Comparison of ENCODE assay signal across 8 cellular contexts in genomic region chr12:6767301-6767591, GRCh38. TPM values are rescaled to one million over a fixed set of nuclear protein-coding genes. Genes with fewer than 3 reads are reported as not detected.
DNase-seq lines count a peak whose midpoint lies in the region; ATAC-seq, FAIRE-seq and TF ChIP-seq lines count a peak whose summit lies in the region.

No MANE protein-coding gene starts in this region.

- 0 out of 2 replicates have a peak, but pooled peaks cover 6% of the 10 kb centered on the region for H4K20me1 ChIP-seq in HepG2 (ENCODE audit: insufficient read depth, low read length)

- H3K27ac ChIP-seq in angular gyrus (ENCODE audit: low read depth, low read length) (peak overlapping the region; percentile 72), HepG2 (ENCODE audit: extremely low read length, insufficient read depth, low read length) (peak overlapping the region; percentile 88), tibial nerve (peak overlapping the region; percentile 90 to 96 (median 95))

- peak overlapping the region; percentile 85 for H3K4me3 Mint-ChIP-seq in activated T-cell treated with anti-CD3 and anti-CD28 coated beads, Interleukin-2, amount 50 U/mL, for 24 hours

- BruUV-seq in HepG2 (replicated peaks; lab: Mats Ljungman, UMichigan), result no TSS peak

- no peak for TF ChIP-seq EP300 in HepG2 (IDR thresholded peaks at IDR 0.05; ENCODE audit: low read depth in 2 of 2, low read length in 2 of 2)
- no peak for TF ChIP-seq EP300 in HepG2 (CRISPR knock-in tag; IDR thresholded peaks at IDR 0.05; ENCODE audit: borderline replicate concordance)
- TF ChIP-seq EP300 in tibial nerve (IDR thresholded peaks at IDR 0.05), result no peak

- POLR2A ChIA-PET in HepG2 (lab: Yijun Ruan, JAX), result interaction anchor here (0.5 to 8.3 kb wide), 9 partner anchors 9 to 222 kb away, joined by 3 to 162 read pairs (median 19); partner anchors contain the start of genes CDCA3, COPS7A, MLF2 and P3H3

- H3K27ac Mint-ChIP-seq in activated T-cell treated with anti-CD3 and anti-CD28 coated beads, Interleukin-2, amount 50 U/mL, for 24 hours, result peak overlapping the region; percentile 74

- DNase-seq in activated T-cell treated with anti-CD3 and anti-CD28 coated beads, Interleukin-2, amount 50 U/mL, for 24 hours, result no peak
- DNase-seq in activated T-cell treated with anti-CD3 and anti-CD28 coated beads, Interleukin-2, amount 50 U/mL, for 1 hour, result no peak
- DNase-seq in HepG2 (ENCODE audit: low spot score) (no peak), tibial nerve (ENCODE audit: low spot score in 2 of 2) (no peak), cerebellar cortex (ENCODE audit: low spot score) (no peak)
- DNase-seq in stimulated activated CD4-positive, alpha-beta T cell treated with anti-CD3 and anti-CD28 coated beads, Interleukin-1b, Interleukin-23, amount 100 ng/mL, for 48 hours, result no peak

- in situ Hi-C loops in HepG2 (cut with HindIII; ENCODE audit: extremely low pct_ligation_motif_present, low pct_unique_long_range_greater_than_20kb), result no loop called here

- TF ChIP-seq POLR2A in HepG2 (IDR thresholded peaks at IDR 0.05; ENCODE audit: insufficient read depth in 1 of 2, low read depth in 2 of 2, low read length in 2 of 2) (no peak), tibial nerve (IDR thresholded peaks at IDR 0.05) (no peak)

- TF ChIP-seq CTCF in HepG2 (CRISPR knock-in tag; IDR thresholded peaks at IDR 0.05), result no peak
- TF ChIP-seq CTCF in tibial nerve (IDR thresholded peaks at IDR 0.05), result no peak

- no peaks in the 10 kb centered on the region for H3K9me3 ChIP-seq in HepG2 (ENCODE audit: low read length)
- H3K9me3 ChIP-seq in tibial nerve, result no peaks in the 10 kb centered on the region

- H3K9me3 Mint-ChIP-seq in activated T-cell treated with anti-CD3 and anti-CD28 coated beads, Interleukin-2, amount 50 U/mL, for 24 hours, result no peaks in the 10 kb centered on the region

- peaks cover 20% of the 10 kb centered on the region for H3K79me2 ChIP-seq in HepG2 (ENCODE audit: insufficient read depth, low read length)

- CTCF ChIA-PET in HepG2 (lab: Yijun Ruan, JAX; ENCODE audit: low intra/inter-chr PET ratio, low total read pairs), result interaction anchor here (1.2 to 2.3 kb wide), 2 partner anchors 12 to 14 kb away, joined by 4 to 13 read pairs; partner anchors contain the start of gene MLF2

- H3K9ac ChIP-seq in HepG2 (ENCODE audit: insufficient read depth, low read depth, low read length), result peak overlapping the region; percentile 90

- H3K4me1 ChIP-seq in HepG2 (ENCODE audit: insufficient read depth, low read length) (peaks cover 74% of the 10 kb centered on the region), tibial nerve (peaks cover 3 to 78% (median 43%) of the 10 kb centered on the region in 4 donors)

- H3K4me3 ChIP-seq in HepG2 (replicated peaks in 1 of 3; ENCODE audit: insufficient read depth in 1 of 3, low read depth in 2 of 3, low read length in 3 of 3) (peak overlapping the region; percentile 81 to 91 (median 86)), tibial nerve (peak overlapping the region; percentile 72 to 84 (median 78))

- H3K27me3 ChIP-seq in HepG2 (ENCODE audit: control insufficient read depth in 1 of 2, insufficient read depth in 2 of 2, low read length in 2 of 2), result no peaks in the 10 kb centered on the region
- no peaks in the 10 kb centered on the region for H3K27me3 ChIP-seq in tibial nerve

- no peak for FAIRE-seq in HepG2 (lab: Jason Lieb, UNC)

- H3K36me3 ChIP-seq in HepG2 (replicated peaks in 1 of 2; ENCODE audit: control insufficient read depth in 1 of 2, insufficient read depth in 2 of 2, low read length in 2 of 2) (peaks cover 0 to 11% of the 10 kb centered on the region in 2 experiments; a peak in 1 of 5 replicates), tibial nerve (peaks cover 0 to 28% (median 0%) of the 10 kb centered on the region in 3 donors)

- intact Hi-C loops in HepG2 (cut with micrococcal nuclease; ENCODE audit: unreplicated experiment), result no loop called here

- peaks cover 48% of the 10 kb centered on the region for H3K27me3 Mint-ChIP-seq in activated T-cell treated with anti-CD3 and anti-CD28 coated beads, Interleukin-2, amount 50 U/mL, for 24 hours

- H3K36me3 Mint-ChIP-seq in activated T-cell treated with anti-CD3 and anti-CD28 coated beads, Interleukin-2, amount 50 U/mL, for 24 hours (ENCODE audit: low read depth), result peaks cover 21% of the 10 kb centered on the region

- H3K4me1 Mint-ChIP-seq in activated T-cell treated with anti-CD3 and anti-CD28 coated beads, Interleukin-2, amount 50 U/mL, for 24 hours (ENCODE audit: low read depth), result peaks cover 59% of the 10 kb centered on the region

- no peak for TF ChIP-seq RAD21 in HepG2 (CRISPR knock-in tag; IDR thresholded peaks at IDR 0.05)

- H2AFZ ChIP-seq in HepG2 (ENCODE audit: low read length), result no peak overlapping the region

- WGBS in HepG2 (ENCODE audit: low lambda C conversion rate), result 0% methylated on average over 17 of the region's 17 CpGs
- 1 to 2% methylated on average over 17 of the region's 17 CpGs for WGBS in tibial nerve, 2 donors

- no peak for ATAC-seq in HepG2
- no peak for ATAC-seq in HG03457 (IDR thresholded peaks at IDR 0.05; ENCODE audit: unreplicated experiment)

- peak overlapping the region; percentile 93 for H3K4me2 ChIP-seq in HepG2 (ENCODE audit: low read depth, low read length)

RNA-seq across cellular contexts. Expression of gene PTMS, which starts 1.1 kb away (rescaled TPM):
- total RNA-seq in HepG2 (2016; rRNA removed; fragmentation: Illumina TruSeq; extraction: Trizol) (40.5 and 42.1 TPM in 2 replicates), tibial nerve (100 to 1,000 TPM; 112 to 225 (median 174) TPM)
- total RNA-seq in HepG2 (2016; cell fraction: cytosol; rRNA removed; fragmentation: Illumina TruSeq; extraction: Trizol; ENCODE audit: low read depth), result 20.4 and 25.8 TPM in 2 replicates
- 34.7 and 40.6 TPM in 2 replicates for total RNA-seq in HepG2 (2016; cell fraction: insoluble cytoplasmic fraction; rRNA removed; fragmentation: Illumina TruSeq; extraction: Trizol)
- total RNA-seq in HepG2 (2016; cell fraction: membrane; rRNA removed; fragmentation: Illumina TruSeq; extraction: Trizol), result 33.5 and 39.4 TPM in 2 replicates
- total RNA-seq in HepG2 (2016; cell fraction: nucleus; rRNA removed; fragmentation: Illumina TruSeq; extraction: Trizol), result 24.6 and 26.7 TPM in 2 replicates
- polyA plus RNA-seq in HepG2 (2011; rRNA removed), result 79.1 and 82.4 TPM in 2 replicates
- 82.7 and 86.9 TPM in 2 replicates for polyA plus RNA-seq in HepG2 (2011; cell fraction: cytosol; rRNA removed)
- polyA plus RNA-seq in HepG2 (2011; cell fraction: nucleus; rRNA removed), result 107 and 116 TPM in 2 replicates
- 128 and 237 TPM in 2 replicates for polyA plus RNA-seq in HepG2 (2012)
- 96.6 and 97.7 TPM in 2 replicates for polyA plus RNA-seq in HepG2 (2016; cell fraction: cytosol; fragmentation: Illumina TruSeq; extraction: Trizol; ENCODE audit: low read depth)
- 162 and 207 TPM in 2 replicates for polyA plus RNA-seq in HepG2 (2016; cell fraction: insoluble cytoplasmic fraction; fragmentation: Illumina TruSeq; extraction: Trizol; ENCODE audit: low read depth)
- polyA plus RNA-seq in HepG2 (2016; cell fraction: membrane; fragmentation: Illumina TruSeq; extraction: Trizol; ENCODE audit: low read depth), result 140 and 143 TPM in 2 replicates
- polyA plus RNA-seq in HepG2 (2016; cell fraction: nucleus; fragmentation: Illumina TruSeq; extraction: Trizol; ENCODE audit: insufficient read depth, low read depth), result 169 and 175 TPM in 2 replicates
- polyA minus RNA-seq in HepG2 (2011; rRNA and poly(A)+ RNA removed; ENCODE audit: low replicate concordance), result 46.9 and 158 TPM in 2 replicates
- 19.3 and 21.6 TPM in 2 replicates for polyA minus RNA-seq in HepG2 (2011; cell fraction: cytosol; rRNA and poly(A)+ RNA removed)
- polyA minus RNA-seq in HepG2 (2011; cell fraction: nucleus; rRNA and poly(A)+ RNA removed), result 8.1 and 13.0 TPM in 2 replicates

RNA-seq across cellular contexts. Expression of gene LAG3, which starts 5.1 kb away (rescaled TPM):
- total RNA-seq in HepG2 (2016; rRNA removed; fragmentation: Illumina TruSeq; extraction: Trizol), result 0.11 TPM in 1 of 2 replicates, not detected in the other
- not detected in 2 replicates for total RNA-seq in HepG2 (2016; cell fraction: cytosol; rRNA removed; fragmentation: Illumina TruSeq; extraction: Trizol; ENCODE audit: low read depth)
- total RNA-seq in HepG2 (2016; cell fraction: insoluble cytoplasmic fraction; rRNA removed; fragmentation: Illumina TruSeq; extraction: Trizol), result 0.11 TPM in 1 of 2 replicates, not detected in the other
- total RNA-seq in HepG2 (2016; cell fraction: membrane; rRNA removed; fragmentation: Illumina TruSeq; extraction: Trizol), result 0.07 TPM in 1 of 2 replicates, not detected in the other
- 0.31 TPM in 1 of 2 replicates, not detected in the other for total RNA-seq in HepG2 (2016; cell fraction: nucleus; rRNA removed; fragmentation: Illumina TruSeq; extraction: Trizol)
- 0.26 and 0.51 TPM in 2 replicates for polyA plus RNA-seq in HepG2 (2011; rRNA removed)
- polyA plus RNA-seq in HepG2 (2011; cell fraction: cytosol; rRNA removed), result 0.08 and 0.15 TPM in 2 replicates
- 3.5 and 3.6 TPM in 2 replicates for polyA plus RNA-seq in HepG2 (2011; cell fraction: nucleus; rRNA removed)
- polyA plus RNA-seq in HepG2 (2012), result 0.95 and 1.0 TPM in 2 replicates
- not detected in 2 replicates for polyA plus RNA-seq in HepG2 (2016; cell fraction: cytosol; fragmentation: Illumina TruSeq; extraction: Trizol; ENCODE audit: low read depth)
- polyA plus RNA-seq in HepG2 (2016; cell fraction: insoluble cytoplasmic fraction; fragmentation: Illumina TruSeq; extraction: Trizol; ENCODE audit: low read depth), result not detected in 2 replicates
- polyA plus RNA-seq in HepG2 (2016; cell fraction: membrane; fragmentation: Illumina TruSeq; extraction: Trizol; ENCODE audit: low read depth), result 0.11 TPM in 1 of 2 replicates, not detected in the other
- 1.3 and 2.2 TPM in 2 replicates for polyA plus RNA-seq in HepG2 (2016; cell fraction: nucleus; fragmentation: Illumina TruSeq; extraction: Trizol; ENCODE audit: insufficient read depth, low read depth)
- 0.08 and 0.54 TPM in 2 replicates for polyA minus RNA-seq in HepG2 (2011; rRNA and poly(A)+ RNA removed; ENCODE audit: low replicate concordance)
- not detected in 2 replicates for polyA minus RNA-seq in HepG2 (2011; cell fraction: cytosol; rRNA and poly(A)+ RNA removed)
- polyA minus RNA-seq in HepG2 (2011; cell fraction: nucleus; rRNA and poly(A)+ RNA removed), result 0.90 and 2.0 TPM in 2 replicates
- 1 to 10 TPM; 1.2 to 4.0 (median 2.9) TPM for total RNA-seq in tibial nerve

RNA-seq across cellular contexts. Expression of gene MLF2, which starts 14.3 kb away (rescaled TPM):
- total RNA-seq in HepG2 (2016; rRNA removed; fragmentation: Illumina TruSeq; extraction: Trizol) (88.1 and 95.8 TPM in 2 replicates), tibial nerve (100 to 1,000 TPM; 103 to 205 (median 133) TPM)
- total RNA-seq in HepG2 (2016; cell fraction: cytosol; rRNA removed; fragmentation: Illumina TruSeq; extraction: Trizol; ENCODE audit: low read depth), result 20.8 and 28.2 TPM in 2 replicates
- 86.9 and 96.5 TPM in 2 replicates for total RNA-seq in HepG2 (2016; cell fraction: insoluble cytoplasmic fraction; rRNA removed; fragmentation: Illumina TruSeq; extraction: Trizol)
- total RNA-seq in HepG2 (2016; cell fraction: membrane; rRNA removed; fragmentation: Illumina TruSeq; extraction: Trizol), result 41.7 and 71.5 TPM in 2 replicates
- total RNA-seq in HepG2 (2016; cell fraction: nucleus; rRNA removed; fragmentation: Illumina TruSeq; extraction: Trizol), result 50.4 and 54.8 TPM in 2 replicates
- polyA plus RNA-seq in HepG2 (2011; rRNA removed), result 167 and 178 TPM in 2 replicates
- polyA plus RNA-seq in HepG2 (2011; cell fraction: cytosol; rRNA removed), result 182 and 203 TPM in 2 replicates
- polyA plus RNA-seq in HepG2 (2011; cell fraction: nucleus; rRNA removed), result 234 and 240 TPM in 2 replicates
- 94.9 and 97.7 TPM in 2 replicates for polyA plus RNA-seq in HepG2 (2012)
- 31.3 and 48.0 TPM in 2 replicates for polyA plus RNA-seq in HepG2 (2016; cell fraction: cytosol; fragmentation: Illumina TruSeq; extraction: Trizol; ENCODE audit: low read depth)
- 178 and 184 TPM in 2 replicates for polyA plus RNA-seq in HepG2 (2016; cell fraction: insoluble cytoplasmic fraction; fragmentation: Illumina TruSeq; extraction: Trizol; ENCODE audit: low read depth)
- 69.7 and 93.5 TPM in 2 replicates for polyA plus RNA-seq in HepG2 (2016; cell fraction: membrane; fragmentation: Illumina TruSeq; extraction: Trizol; ENCODE audit: low read depth)
- polyA plus RNA-seq in HepG2 (2016; cell fraction: nucleus; fragmentation: Illumina TruSeq; extraction: Trizol; ENCODE audit: insufficient read depth, low read depth), result 128 and 129 TPM in 2 replicates
- polyA minus RNA-seq in HepG2 (2011; rRNA and poly(A)+ RNA removed; ENCODE audit: low replicate concordance), result 127 and 179 TPM in 2 replicates
- 36.1 and 36.7 TPM in 2 replicates for polyA minus RNA-seq in HepG2 (2011; cell fraction: cytosol; rRNA and poly(A)+ RNA removed)
- 47.3 and 50.7 TPM in 2 replicates for polyA minus RNA-seq in HepG2 (2011; cell fraction: nucleus; rRNA and poly(A)+ RNA removed)

RNA-seq across cellular contexts. Expression of gene CD4, which starts 22.1 kb away (rescaled TPM):
- 0.07 and 0.27 TPM in 2 replicates for total RNA-seq in HepG2 (2016; rRNA removed; fragmentation: Illumina TruSeq; extraction: Trizol)
- total RNA-seq in HepG2 (2016; cell fraction: cytosol; rRNA removed; fragmentation: Illumina TruSeq; extraction: Trizol; ENCODE audit: low read depth), result not detected in 2 replicates
- total RNA-seq in HepG2 (2016; cell fraction: insoluble cytoplasmic fraction; rRNA removed; fragmentation: Illumina TruSeq; extraction: Trizol), result 0.15 TPM in 1 of 2 replicates, not detected in the other
- 0.10 TPM in 1 of 2 replicates, not detected in the other for total RNA-seq in HepG2 (2016; cell fraction: membrane; rRNA removed; fragmentation: Illumina TruSeq; extraction: Trizol)
- 0.28 and 0.41 TPM in 2 replicates for total RNA-seq in HepG2 (2016; cell fraction: nucleus; rRNA removed; fragmentation: Illumina TruSeq; extraction: Trizol)
- polyA plus RNA-seq in HepG2 (2011; rRNA removed), result 0.68 and 0.95 TPM in 2 replicates
- polyA plus RNA-seq in HepG2 (2011; cell fraction: cytosol; rRNA removed), result 0.54 and 0.87 TPM in 2 replicates
- 0.55 and 0.64 TPM in 2 replicates for polyA plus RNA-seq in HepG2 (2011; cell fraction: nucleus; rRNA removed)
- polyA plus RNA-seq in HepG2 (2012), result 1.5 and 2.7 TPM in 2 replicates
- 0.06 and 0.14 TPM in 2 replicates for polyA plus RNA-seq in HepG2 (2016; cell fraction: cytosol; fragmentation: Illumina TruSeq; extraction: Trizol; ENCODE audit: low read depth)
- 0.16 and 0.24 TPM in 2 replicates for polyA plus RNA-seq in HepG2 (2016; cell fraction: insoluble cytoplasmic fraction; fragmentation: Illumina TruSeq; extraction: Trizol; ENCODE audit: low read depth)
- not detected in 2 replicates for polyA plus RNA-seq in HepG2 (2016; cell fraction: membrane; fragmentation: Illumina TruSeq; extraction: Trizol; ENCODE audit: low read depth)
- 0.52 and 0.68 TPM in 2 replicates for polyA plus RNA-seq in HepG2 (2016; cell fraction: nucleus; fragmentation: Illumina TruSeq; extraction: Trizol; ENCODE audit: insufficient read depth, low read depth)
- polyA minus RNA-seq in HepG2 (2011; rRNA and poly(A)+ RNA removed; ENCODE audit: low replicate concordance), result 2.6 TPM in 1 of 2 replicates, not detected in the other
- polyA minus RNA-seq in HepG2 (2011; cell fraction: cytosol; rRNA and poly(A)+ RNA removed), result 0.20 and 0.70 TPM in 2 replicates
- polyA minus RNA-seq in HepG2 (2011; cell fraction: nucleus; rRNA and poly(A)+ RNA removed), result 0.39 and 0.87 TPM in 2 replicates
- total RNA-seq in tibial nerve, result 10 to 100 TPM in 1 of 4 donors, 1 to 10 TPM in 3; 7.5 to 12.6 (median 8.9) TPM

RNA-seq across cellular contexts. Expression of gene COPS7A, which starts 43.4 kb away (rescaled TPM):
- total RNA-seq in HepG2 (2016; rRNA removed; fragmentation: Illumina TruSeq; extraction: Trizol), result 38.0 and 40.0 TPM in 2 replicates
- total RNA-seq in HepG2 (2016; cell fraction: cytosol; rRNA removed; fragmentation: Illumina TruSeq; extraction: Trizol; ENCODE audit: low read depth), result 16.6 and 19.7 TPM in 2 replicates
- total RNA-seq in HepG2 (2016; cell fraction: insoluble cytoplasmic fraction; rRNA removed; fragmentation: Illumina TruSeq; extraction: Trizol), result 38.4 and 43.8 TPM in 2 replicates
- total RNA-seq in HepG2 (2016; cell fraction: membrane; rRNA removed; fragmentation: Illumina TruSeq; extraction: Trizol), result 33.7 and 38.9 TPM in 2 replicates
- total RNA-seq in HepG2 (2016; cell fraction: nucleus; rRNA removed; fragmentation: Illumina TruSeq; extraction: Trizol), result 20.4 and 24.9 TPM in 2 replicates
- polyA plus RNA-seq in HepG2 (2011; rRNA removed), result 71.4 and 73.6 TPM in 2 replicates
- polyA plus RNA-seq in HepG2 (2011; cell fraction: cytosol; rRNA removed), result 68.4 and 72.5 TPM in 2 replicates
- 96.7 and 97.8 TPM in 2 replicates for polyA plus RNA-seq in HepG2 (2011; cell fraction: nucleus; rRNA removed)
- polyA plus RNA-seq in HepG2 (2012), result 27.8 and 28.6 TPM in 2 replicates
- polyA plus RNA-seq in HepG2 (2016; cell fraction: cytosol; fragmentation: Illumina TruSeq; extraction: Trizol; ENCODE audit: low read depth), result 16.8 and 17.8 TPM in 2 replicates
- 43.9 and 53.4 TPM in 2 replicates for polyA plus RNA-seq in HepG2 (2016; cell fraction: insoluble cytoplasmic fraction; fragmentation: Illumina TruSeq; extraction: Trizol; ENCODE audit: low read depth)
- polyA plus RNA-seq in HepG2 (2016; cell fraction: membrane; fragmentation: Illumina TruSeq; extraction: Trizol; ENCODE audit: low read depth), result 27.8 and 32.9 TPM in 2 replicates
- polyA plus RNA-seq in HepG2 (2016; cell fraction: nucleus; fragmentation: Illumina TruSeq; extraction: Trizol; ENCODE audit: insufficient read depth, low read depth), result 43.1 and 49.0 TPM in 2 replicates
- polyA minus RNA-seq in HepG2 (2011; rRNA and poly(A)+ RNA removed; ENCODE audit: low replicate concordance), result 54.1 and 62.8 TPM in 2 replicates
- polyA minus RNA-seq in HepG2 (2011; cell fraction: cytosol; rRNA and poly(A)+ RNA removed), result 14.6 and 16.3 TPM in 2 replicates
- polyA minus RNA-seq in HepG2 (2011; cell fraction: nucleus; rRNA and poly(A)+ RNA removed), result 9.7 and 12.6 TPM in 2 replicates
- total RNA-seq in tibial nerve, result 10 to 100 TPM; 46.9 to 74.4 (median 70.0) TPM
